Comparison of ENCODE assay signal across 1 cellular context in the genomic region with DNA sequence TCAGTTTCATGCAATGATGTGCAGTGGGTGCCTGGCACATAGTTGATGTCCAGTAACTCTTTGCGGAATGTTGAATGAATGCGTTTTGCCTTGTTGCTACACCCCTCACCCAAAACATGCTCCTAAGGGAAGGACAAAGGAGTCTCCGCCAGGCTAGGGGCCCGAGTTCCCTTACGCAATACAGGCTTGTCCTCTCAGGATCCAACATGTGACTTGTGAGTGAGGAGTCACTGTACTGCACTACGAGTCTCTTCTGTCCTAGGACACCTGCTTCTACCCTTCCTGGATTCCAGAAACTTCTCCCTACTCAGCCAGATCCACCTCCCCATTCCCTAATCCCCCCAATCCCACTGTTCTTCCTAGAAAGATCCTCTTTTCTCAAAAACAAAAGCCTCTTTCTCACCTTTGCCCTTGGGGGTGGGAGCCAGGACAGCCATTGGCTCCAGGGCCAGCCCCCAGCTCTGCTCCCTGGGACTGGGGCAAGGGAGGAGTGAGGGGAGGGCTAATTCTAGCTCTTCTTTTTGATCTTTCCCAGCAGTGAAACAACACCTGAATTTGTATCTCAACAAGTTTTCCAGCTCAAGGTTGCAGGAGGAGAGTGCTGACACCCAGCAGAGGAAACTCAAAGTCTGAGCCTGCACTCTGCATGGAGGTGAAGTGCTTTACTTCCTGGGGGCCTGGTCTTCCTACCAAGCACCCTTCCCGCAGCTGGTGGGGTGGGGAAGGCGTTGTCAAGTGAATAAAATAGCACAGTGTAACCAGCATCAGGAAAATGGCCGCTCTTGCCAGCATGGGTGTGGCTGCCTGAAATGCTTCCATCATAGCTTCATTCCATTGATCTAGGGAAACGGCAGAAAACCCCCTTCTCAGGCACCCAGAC.
TF ChIP-seq lines count a peak whose summit lies in the region.

No MANE protein-coding gene starts in this region.

TF ChIP-seq in WTC11, 78 proteins besides CTCF, POLR2A, EP300 and RAD21:
- TF ChIP-seq GRHL2 (CRISPR knock-in tag; IDR thresholded peaks at IDR 0.05; ENCODE audit: insufficient replicate concordance, severe bottlenecking) (no peak), GABPB1 (CRISPR knock-in tag; IDR thresholded peaks at IDR 0.05) (0 out of 2 replicates have a peak, but pooled peaks have one; percentile 64), TCF7 (CRISPR knock-in tag; IDR thresholded peaks at IDR 0.05; ENCODE audit: low read depth) (no peak), ZNF263 (CRISPR knock-in tag; IDR thresholded peaks at IDR 0.05; ENCODE audit: low read depth) (no peak), HMGA2 (CRISPR knock-in tag; IDR thresholded peaks at IDR 0.05) (no peak)
- TF ChIP-seq, protein P1, sequence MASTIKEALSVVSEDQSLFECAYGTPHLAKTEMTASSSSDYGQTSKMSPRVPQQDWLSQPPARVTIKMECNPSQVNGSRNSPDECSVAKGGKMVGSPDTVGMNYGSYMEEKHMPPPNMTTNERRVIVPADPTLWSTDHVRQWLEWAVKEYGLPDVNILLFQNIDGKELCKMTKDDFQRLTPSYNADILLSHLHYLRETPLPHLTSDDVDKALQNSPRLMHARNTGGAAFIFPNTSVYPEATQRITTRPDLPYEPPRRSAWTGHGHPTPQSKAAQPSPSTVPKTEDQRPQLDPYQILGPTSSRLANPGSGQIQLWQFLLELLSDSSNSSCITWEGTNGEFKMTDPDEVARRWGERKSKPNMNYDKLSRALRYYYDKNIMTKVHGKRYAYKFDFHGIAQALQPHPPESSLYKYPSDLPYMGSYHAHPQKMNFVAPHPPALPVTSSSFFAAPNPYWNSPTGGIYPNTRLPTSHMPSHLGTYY (CRISPR knock-in tag; IDR thresholded peaks at IDR 0.05) = no peak
TF ChIP-seq in WTC11: peak in this region for 1.
